In genomic region chr5:125043781-125044391, GRCh38 we compare ENCODE assay signal across 9 cellular contexts.
DNase-seq lines count a peak whose midpoint lies in the region; ATAC-seq and TF ChIP-seq lines count a peak whose summit lies in the region.
"Had no signal": no experiment of that assay in that cellular context is flagged by ENCODE, and none has a peak within 500 bp of the region (broad histone marks: within the 10 kb centered on the region; RNA-seq: fewer than 3 reads in every experiment).

No MANE protein-coding gene starts in this region.

- H3K9me3 ChIP-seq in MG63 = no peaks in the 10 kb centered on the region
- no peaks in the 10 kb centered on the region for H3K9me3 ChIP-seq in left lung

- ATAC-seq in left lung = peak; percentile 74
- ATAC-seq in GM21619 (IDR thresholded peaks at IDR 0.05; ENCODE audit: unreplicated experiment) = no peak
- ATAC-seq in HG03095 (IDR thresholded peaks at IDR 0.05; ENCODE audit: unreplicated experiment) = no peak
- ATAC-seq: stimulated activated effector memory CD8-positive, alpha-beta T cell treated with anti-CD3 and anti-CD28 coated beads, Interleukin-12 subunit alpha, Interleukin-12 subunit beta, amount 100 ng/mL, for 72 hours had no signal

- H3K27ac ChIP-seq in brain microvascular endothelial cell (peak overlapping the region; percentile 42), left lung (no peak overlapping the region)

- H3K27me3 ChIP-seq in MG63 = no peaks in the 10 kb centered on the region
- no peaks in the 10 kb centered on the region for H3K27me3 ChIP-seq in brain microvascular endothelial cell (replicated peaks)
- H3K27me3 ChIP-seq in left lung = no peaks in the 10 kb centered on the region

- H3K27ac Mint-ChIP-seq in activated CD4-positive, alpha-beta memory T cell treated with anti-CD3 and anti-CD28 coated beads, Interleukin-2, amount 10 ng/mL, durations not matched to agents 7 days and 5 days = no peak overlapping the region
- H3K27ac Mint-ChIP-seq: stimulated activated effector memory CD8-positive, alpha-beta T cell treated with anti-CD3 and anti-CD28 coated beads, Interleukin-12 subunit alpha, Interleukin-12 subunit beta, amount 100 ng/mL, for 72 hours had no signal

- peaks cover 0 to 16% of the 10 kb centered on the region in 2 donors for H3K4me1 ChIP-seq in left lung

- no peaks in the 10 kb centered on the region for H3K27me3 Mint-ChIP-seq in activated CD4-positive, alpha-beta memory T cell treated with anti-CD3 and anti-CD28 coated beads, Interleukin-2, amount 10 ng/mL, durations not matched to agents 7 days and 5 days

- intact Hi-C loops in left lung (cut with DNase I) = no loop called here

- DNase-seq in AG08396 (ENCODE audit: low spot score) = peak; percentile 29
- peak; percentile 91 for DNase-seq in MG63
- DNase-seq in brain microvascular endothelial cell = peak; percentile 62
- peak in 1 of 2 donors; percentile 57 for DNase-seq in left lung
- DNase-seq in T-helper 9 cell = no peak
- DNase-seq in activated CD4-positive, alpha-beta memory T cell treated with anti-CD3 and anti-CD28 coated beads, Interleukin-2, amount 10 ng/mL, durations not matched to agents 7 days and 5 days = no peak

- CTCF ChIA-PET in activated CD4-positive, alpha-beta memory T cell treated with anti-CD3 and anti-CD28 coated beads, Interleukin-2, amount 10 ng/mL, durations not matched to agents 7 days and 5 days (lab: Charles Lee) = no interaction called here

- no peak for TF ChIP-seq CTCF in brain microvascular endothelial cell (IDR thresholded peaks at IDR 0.05; ENCODE audit: low read depth, low read length, missing control alignments)
- no peak for TF ChIP-seq CTCF in left lung (IDR thresholded peaks at IDR 0.05)

- H3K36me3 Mint-ChIP-seq in activated CD4-positive, alpha-beta memory T cell treated with anti-CD3 and anti-CD28 coated beads, Interleukin-2, amount 10 ng/mL, durations not matched to agents 7 days and 5 days (ENCODE audit: low read depth) = no peaks in the 10 kb centered on the region
- H3K36me3 Mint-ChIP-seq: stimulated activated effector memory CD8-positive, alpha-beta T cell treated with anti-CD3 and anti-CD28 coated beads, Interleukin-12 subunit alpha, Interleukin-12 subunit beta, amount 100 ng/mL, for 72 hours had no signal

- in situ Hi-C loops in brain microvascular endothelial cell (cut with HindIII; ENCODE audit: low pct_ligation_motif_present, low sequenced_read_pairs) = no loop called here

- H3K4me3 Mint-ChIP-seq in activated CD4-positive, alpha-beta memory T cell treated with anti-CD3 and anti-CD28 coated beads, Interleukin-2, amount 10 ng/mL, durations not matched to agents 7 days and 5 days = no peak overlapping the region
- H3K4me3 Mint-ChIP-seq: stimulated activated effector memory CD8-positive, alpha-beta T cell treated with anti-CD3 and anti-CD28 coated beads, Interleukin-12 subunit alpha, Interleukin-12 subunit beta, amount 100 ng/mL, for 72 hours had no signal

- H3K9me3 Mint-ChIP-seq in activated CD4-positive, alpha-beta memory T cell treated with anti-CD3 and anti-CD28 coated beads, Interleukin-2, amount 10 ng/mL, durations not matched to agents 7 days and 5 days = peaks cover 2% of the 10 kb centered on the region

- H3K4me3 ChIP-seq in MG63 = no peak overlapping the region
- H3K4me3 ChIP-seq in brain microvascular endothelial cell (ENCODE audit: low read depth, low read length) = no peak overlapping the region
- H3K4me3 ChIP-seq in left lung = no peak overlapping the region

- H3K4me1 Mint-ChIP-seq in activated CD4-positive, alpha-beta memory T cell treated with anti-CD3 and anti-CD28 coated beads, Interleukin-2, amount 10 ng/mL, durations not matched to agents 7 days and 5 days = no peaks in the 10 kb centered on the region
- H3K4me1 Mint-ChIP-seq: stimulated activated effector memory CD8-positive, alpha-beta T cell treated with anti-CD3 and anti-CD28 coated beads, Interleukin-12 subunit alpha, Interleukin-12 subunit beta, amount 100 ng/mL, for 72 hours had no signal

- H3K36me3 ChIP-seq in MG63 (no peaks in the 10 kb centered on the region), brain microvascular endothelial cell (replicated peaks) (no peaks in the 10 kb centered on the region), left lung (no peaks in the 10 kb centered on the region)

- POLR2A ChIA-PET in activated CD4-positive, alpha-beta memory T cell treated with anti-CD3 and anti-CD28 coated beads, Interleukin-2, amount 10 ng/mL, durations not matched to agents 7 days and 5 days (lab: Charles Lee) = no interaction called here

Comparison
In these comparisons a context has a peak if more than half of its experiments do, and no peak if none do; other contexts are left out.
1. DNase-seq: peak in AG08396 (single experiment), MG63 (single experiment) and brain microvascular endothelial cell (single experiment); none in T-helper 9 cell (single experiment) and activated CD4-positive, alpha-beta memory T cell treated with anti-CD3 and anti-CD28 coated beads, Interleukin-2, amount 10 ng/mL, durations not matched to agents 7 days and 5 days (single experiment).